ENCODE assay signal across 19 cellular contexts in the genomic region with DNA sequence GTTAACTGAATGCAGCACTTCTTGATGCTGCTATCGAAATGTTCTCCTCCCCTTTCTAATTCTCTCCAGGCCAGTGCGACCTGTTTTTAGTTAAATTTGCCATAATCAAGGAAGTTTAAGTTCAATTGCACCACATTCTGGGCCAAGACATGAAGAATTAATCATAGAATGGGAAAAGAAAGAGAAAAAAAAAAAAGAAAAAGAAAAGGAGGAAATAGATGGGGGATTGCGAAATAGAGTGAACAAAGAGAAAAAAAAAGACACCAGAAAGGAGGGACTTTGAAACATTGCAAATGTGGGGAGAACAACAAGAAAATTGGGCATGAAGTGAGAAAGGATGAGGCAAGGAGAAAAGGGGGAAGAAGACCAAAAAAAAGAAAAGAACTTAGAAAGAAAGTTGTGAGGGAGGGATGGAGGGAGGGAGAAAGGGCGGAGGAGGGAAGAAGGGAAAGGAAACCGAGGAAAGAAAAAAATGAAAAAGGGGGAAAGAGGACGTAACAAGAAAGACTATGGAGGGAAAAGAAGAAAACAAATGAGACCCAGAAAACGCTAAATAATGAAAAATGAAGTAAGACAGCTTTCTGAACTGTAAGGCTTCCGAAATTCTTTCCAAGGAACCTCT. TPM values are rescaled to one million over a fixed set of nuclear protein-coding genes. Genes with fewer than 3 reads are reported as not detected.
"Had no signal": no experiment of that assay in that cellular context is flagged by ENCODE, and none has a peak within 500 bp of the region (broad histone marks: within the 10 kb centered on the region; RNA-seq: fewer than 3 reads in every experiment).

No MANE protein-coding gene starts in this region.

- H3K36me3 ChIP-seq: ascending aorta, breast epithelium, tibial artery had no signal

- H3K4me1 Mint-ChIP-seq: activated T-helper 17 cell treated with anti-CD3 and anti-CD28 coated beads, Interleukin-2, amount 50 U/mL, for 72 hours; immature natural killer cell had no signal

- ATAC-seq: activated T-helper 17 cell treated with anti-CD3 and anti-CD28 coated beads, Interleukin-2, amount 50 U/mL, for 72 hours; left ventricle myocardium superior; stimulated activated naive CD8-positive, alpha-beta T cell treated with anti-CD3 and anti-CD28 coated beads, Interleukin-15, Interleukin-2, amounts not matched to agents 100 U/mL and 50 U/mL, for 24 hours had no signal

- H3K4me3 Mint-ChIP-seq: activated T-helper 17 cell treated with anti-CD3 and anti-CD28 coated beads, Interleukin-2, amount 50 U/mL, for 72 hours; immature natural killer cell had no signal

- H3K27ac ChIP-seq: ascending aorta, coronary artery, tibial artery had no signal

- H3K36me3 Mint-ChIP-seq: immature natural killer cell had no signal

- H3K9me3 ChIP-seq: tibial artery had no signal

- H3K9me3 Mint-ChIP-seq: activated T-helper 17 cell treated with anti-CD3 and anti-CD28 coated beads, Interleukin-2, amount 50 U/mL, for 72 hours had no signal

- DNase-seq: activated CD4-positive, alpha-beta T cell treated with anti-CD3 and anti-CD28 coated beads, Interleukin-2, amount 50 U/mL, for 4 hours; activated CD4-positive, CD25-positive, alpha-beta regulatory T cell treated with anti-CD3 and anti-CD28 coated beads, Interleukin-2, amount 50 U/mL, for 72 hours; activated naive CD4-positive, alpha-beta T cell; erythroblast; immature natural killer cell; kidney glomerular epithelial cell; left ventricle myocardium superior; stimulated activated naive CD8-positive, alpha-beta T cell treated with anti-CD3 and anti-CD28 coated beads, Interleukin-15, Interleukin-2, amounts not matched to agents 100 U/mL and 50 U/mL, for 24 hours; substantia nigra; tibial artery had no signal

- H3K27ac Mint-ChIP-seq: activated T-helper 17 cell treated with anti-CD3 and anti-CD28 coated beads, Interleukin-2, amount 50 U/mL, for 72 hours; immature natural killer cell; progenitor cell of endocrine pancreas had no signal

- H3K4me3 ChIP-seq: ascending aorta, breast epithelium, coronary artery, skin epidermis, tibial artery had no signal

- H3K4me1 ChIP-seq: breast epithelium had no signal

RNA-seq across cellular contexts. Expression of gene TBX5, which starts 32.8 kb away (rescaled TPM):
- total RNA-seq: activated T-helper 17 cell treated with anti-CD3 and anti-CD28 coated beads, Interleukin-2, amount 50 U/mL, for 72 hours; ascending aorta; frontal cortex; omental fat pad; progenitor cell of endocrine pancreas had no signal
- polyA plus RNA-seq: immature natural killer cell, neural cell had no signal
